Comparison of ENCODE assay signal across 9 cellular contexts in genomic region chr7:156998988-156999610, GRCh38. TPM values are rescaled to one million over a fixed set of nuclear protein-coding genes. Genes with fewer than 3 reads are reported as not detected.
DNase-seq lines count a peak whose midpoint lies in the region; ATAC-seq, FAIRE-seq and TF ChIP-seq lines count a peak whose summit lies in the region.
"Had no signal": no experiment of that assay in that cellular context is flagged by ENCODE, and none has a peak within 500 bp of the region (broad histone marks: within the 10 kb centered on the region; RNA-seq: fewer than 3 reads in every experiment).

No MANE protein-coding gene starts in this region.

- H3K9me3 ChIP-seq in A549 (no peaks in the 10 kb centered on the region), mucosa of descending colon (no peaks in the 10 kb centered on the region)

- no peaks in the 10 kb centered on the region for H3K9me2 ChIP-seq in GM23338 (ENCODE audit: insufficient read depth)

- no peaks in the 10 kb centered on the region for H3K36me3 Mint-ChIP-seq in GM23338 (ENCODE audit: low read depth)
- H3K36me3 Mint-ChIP-seq in central memory CD8-positive, alpha-beta T cell (ENCODE audit: insufficient read depth), result peaks cover 5% of the 10 kb centered on the region

- DNase-seq in A549 (ENCODE audit: low read depth in 1 of 2, low spot score in 1 of 2) (no peak), GM23338 (ENCODE audit: low spot score) (peak; percentile 58), mucosa of descending colon (peak in 1 of 3 donors; percentile 57), NCI-H187 (lab: John Stamatoyannopoulos, UW) (no peak), nucleus accumbens (lab: John Stamatoyannopoulos, UW) (no peak)
- DNase-seq in central memory CD8-positive, alpha-beta T cell (ENCODE audit: low spot score in 2 of 2), result no peak
- no peak for DNase-seq in activated CD4-positive, CD25-positive, alpha-beta regulatory T cell (lab: John Stamatoyannopoulos, UW)
- DNase-seq: cerebellar nuclear complex had no signal

- H3K4me3 Mint-ChIP-seq in GM23338, result peak overlapping the region; percentile 51
- peak overlapping the region; percentile 60 for H3K4me3 Mint-ChIP-seq in central memory CD8-positive, alpha-beta T cell

- no peak for FAIRE-seq in A549 (lab: Jason Lieb, UNC)

- H3K4me1 Mint-ChIP-seq in GM23338, result peaks cover 19% of the 10 kb centered on the region
- peaks cover 6% of the 10 kb centered on the region for H3K4me1 Mint-ChIP-seq in central memory CD8-positive, alpha-beta T cell

- no peak overlapping the region for H3K27ac Mint-ChIP-seq in GM23338
- H3K27ac Mint-ChIP-seq in central memory CD8-positive, alpha-beta T cell (ENCODE audit: low read depth), result no peak overlapping the region

- H3K4me3 ChIP-seq in A549, result peak overlapping the region; percentile 77
- H3K4me3 ChIP-seq in GM23338, result peak overlapping the region; percentile 54
- H3K4me3 ChIP-seq in mucosa of descending colon, result peak overlapping the region; percentile 20

- peaks cover 89% of the 10 kb centered on the region for H3K27me3 ChIP-seq in GM23338 (ENCODE audit: insufficient read depth)

- no peak overlapping the region for H2AFZ ChIP-seq in GM23338

- H3K27me3 Mint-ChIP-seq in GM23338 (ENCODE audit: insufficient read depth, low read depth, poor library complexity), result peaks cover 84% of the 10 kb centered on the region
- H3K27me3 Mint-ChIP-seq in central memory CD8-positive, alpha-beta T cell, result peaks cover 95% of the 10 kb centered on the region

- H3K36me3 ChIP-seq in GM23338 (ENCODE audit: insufficient read depth) (no peaks in the 10 kb centered on the region), mucosa of descending colon (ENCODE audit: low read depth) (no peaks in the 10 kb centered on the region)

- ATAC-seq in A549 (no peak), GM23338 (peak; percentile 18), mucosa of descending colon (peak; percentile 22), GM18870 (IDR thresholded peaks at IDR 0.05; ENCODE audit: unreplicated experiment) (no peak)
- ATAC-seq in central memory CD8-positive, alpha-beta T cell (replicated peaks; ENCODE audit: extremely low read depth, poor library complexity, severe bottlenecking), result no peak

- H3K9me3 Mint-ChIP-seq in GM23338, result peaks cover 2% of the 10 kb centered on the region; the same call in 1 of the 3 replicates
- H3K9me3 Mint-ChIP-seq in central memory CD8-positive, alpha-beta T cell, result no peaks in the 10 kb centered on the region

- H3K4me2 ChIP-seq in A549 (peak overlapping the region; percentile 93), GM23338 (peak overlapping the region; percentile 86)

- peaks cover 12% of the 10 kb centered on the region for H3F3A ChIP-seq in GM23338 (replicated peaks; ENCODE audit: low read depth)

- CTCF ChIA-PET in A549 (lab: Yijun Ruan, JAX), result no interaction called here

- peaks cover 25% of the 10 kb centered on the region for H4K20me1 ChIP-seq in GM23338 (replicated peaks; ENCODE audit: insufficient read depth)

- TF ChIP-seq CTCF in A549 (IDR thresholded peaks at IDR 0.05) (no peak), GM23338 (conservative IDR thresholded peaks at IDR 0.05; ENCODE audit: low read depth in 2 of 2) (no peak), mucosa of descending colon (IDR thresholded peaks at IDR 0.05) (no peak)

- no peak for TF ChIP-seq RAD21 in A549 (conservative IDR thresholded peaks at IDR 0.05 in 1 of 2, IDR thresholded peaks at IDR 0.05 in 1 of 2)

- 86% methylated on average over 13 of the region's 13 CpGs for WGBS in A549 (ENCODE audit: missing lambda C conversion rate)

- POLR2A ChIA-PET in A549 (lab: Yijun Ruan, JAX), result no interaction called here

- no peak for TF ChIP-seq POLR2A in A549 (IDR thresholded peaks at IDR 0.05; ENCODE audit: low read length)

- H3K27ac ChIP-seq in A549 (peak overlapping the region; percentile 75 to 95; a peak in 5 of 6 replicates), GM23338 (ENCODE audit: low read depth) (no peak overlapping the region)

- intact Hi-C loops in mucosa of descending colon (cut with DNase I, micrococcal nuclease), result no loop called here

- H3K4me1 ChIP-seq in A549 (peaks cover 7% of the 10 kb centered on the region; the same call in 2 of the 3 replicates), GM23338 (ENCODE audit: insufficient read depth) (peaks cover 33% of the 10 kb centered on the region), mucosa of descending colon (ENCODE audit: low read depth) (peaks cover 17% of the 10 kb centered on the region)

- H3K79me2 ChIP-seq in GM23338 (replicated peaks; ENCODE audit: insufficient read depth), result no peaks in the 10 kb centered on the region

- TF ChIP-seq EP300 in A549 (IDR thresholded peaks at IDR 0.05), result no peak

TF ChIP-seq in A549, 52 proteins besides CTCF, POLR2A, EP300 and RAD21 (continues in another document):
- TF ChIP-seq, protein P1, sequence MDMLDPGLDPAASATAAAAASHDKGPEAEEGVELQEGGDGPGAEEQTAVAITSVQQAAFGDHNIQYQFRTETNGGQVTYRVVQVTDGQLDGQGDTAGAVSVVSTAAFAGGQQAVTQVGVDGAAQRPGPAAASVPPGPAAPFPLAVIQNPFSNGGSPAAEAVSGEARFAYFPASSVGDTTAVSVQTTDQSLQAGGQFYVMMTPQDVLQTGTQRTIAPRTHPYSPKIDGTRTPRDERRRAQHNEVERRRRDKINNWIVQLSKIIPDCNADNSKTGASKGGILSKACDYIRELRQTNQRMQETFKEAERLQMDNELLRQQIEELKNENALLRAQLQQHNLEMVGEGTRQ (IDR thresholded peaks at IDR 0.05), result no peak
- no peak for TF ChIP-seq MAZ (IDR thresholded peaks at IDR 0.05; ENCODE audit: borderline replicate concordance, low read depth, low read length)
- TF ChIP-seq BCL3 (IDR thresholded peaks at IDR 0.05), result no peak
- TF ChIP-seq JUNB (IDR thresholded peaks at IDR 0.05), result no peak
- TF ChIP-seq EHMT2 (IDR thresholded peaks at IDR 0.05; ENCODE audit: low read depth), result no peak

TF ChIP-seq in GM23338, 12 proteins besides CTCF, POLR2A, EP300 and RAD21:
- TF ChIP-seq POLR2AphosphoS5 (IDR thresholded peaks at IDR 0.05; ENCODE audit: low read depth), result no peak
- peak; percentile 75 for TF ChIP-seq EZH2 (IDR thresholded peaks at IDR 0.05; ENCODE audit: low read depth, unreplicated experiment)
- TF ChIP-seq EZH2phosphoT487 (IDR thresholded peaks at IDR 0.05; ENCODE audit: unreplicated experiment), result no peak

RNA-seq across cellular contexts. Expression of gene MNX1, which starts 11.4 kb away (rescaled TPM):
- polyA plus RNA-seq in A549 (2011; rRNA removed), result 0.67 and 0.70 TPM in 2 replicates
- 1.5 and 1.8 TPM in 2 replicates for polyA plus RNA-seq in A549 (2012; cell fraction: cytosol; rRNA removed)
- polyA plus RNA-seq in A549 (2012; cell fraction: nucleus; rRNA removed), result 3.2 TPM in 2 replicates
- polyA plus RNA-seq in A549 (2017; fragmentation: RNase III; extraction: RNeasy Plus Mini Kit Qiagen cat#74134 plus additional on column Dnase treatment), result 3.1 to 4.5 TPM (median 4.2 TPM) in 3 replicates
- polyA minus RNA-seq in A549 (2011; rRNA and poly(A)+ RNA removed), result 0.88 and 1.0 TPM in 2 replicates
- 0.14 TPM in 1 of 2 replicates, not detected in the other for total RNA-seq in GM23338 (2014; rRNA removed; shearing (Covaris generic))
- 0.14 and 0.24 TPM in 2 replicates for polyA plus RNA-seq in GM23338 (2016; fragmentation: Nextera tagmentation; extraction: Ambion mirVana)
- 10 to 100 TPM in 2 of 3 donors, 1 to 10 TPM in 1; 9.7 to 24.9 (median 24.0) TPM for total RNA-seq in mucosa of descending colon

RNA-seq across cellular contexts. Expression of gene NOM1, which starts 49.6 kb away (rescaled TPM):
- 15.5 and 19.1 TPM in 2 replicates for polyA plus RNA-seq in A549 (2011; rRNA removed)
- polyA plus RNA-seq in A549 (2012; cell fraction: cytosol; rRNA removed), result 9.9 and 10.7 TPM in 2 replicates
- 28.0 and 34.9 TPM in 2 replicates for polyA plus RNA-seq in A549 (2012; cell fraction: nucleus; rRNA removed)
- 17.7 to 19.0 TPM (median 18.8 TPM) in 3 replicates for polyA plus RNA-seq in A549 (2017; fragmentation: RNase III; extraction: RNeasy Plus Mini Kit Qiagen cat#74134 plus additional on column Dnase treatment)
- 22.2 and 24.6 TPM in 2 replicates for polyA minus RNA-seq in A549 (2011; rRNA and poly(A)+ RNA removed)
- 33.1 and 36.5 TPM in 2 replicates for total RNA-seq in GM23338 (2014; rRNA removed; shearing (Covaris generic))
- polyA plus RNA-seq in GM23338 (2016; fragmentation: Nextera tagmentation; extraction: Ambion mirVana), result 17.7 and 18.8 TPM in 2 replicates
- 10 to 100 TPM; 13.9 to 20.9 (median 15.9) TPM for total RNA-seq in mucosa of descending colon

Comparison
In these comparisons a context has a peak if more than half of its experiments do, and no peak if none do; other contexts are left out.
1. ATAC-seq: peak in GM23338 (single experiment) and mucosa of descending colon (single experiment); none in A549 (0 of 2), central memory CD8-positive, alpha-beta T cell (single experiment) and GM18870 (single experiment).
2. H3K4me3 ChIP-seq: peak in every context shown above with its lines; median percentile 77 in A549; 54 in GM23338; 20 in mucosa of descending colon.